24 cellular contexts compared by ENCODE assay signal in genomic region chr13:30333601-30334000, GRCh38. TPM values are rescaled to one million over a fixed set of nuclear protein-coding genes. Genes with fewer than 3 reads are reported as not detected.
DNase-seq lines count a peak whose midpoint lies in the region; ATAC-seq, FAIRE-seq and TF ChIP-seq lines count a peak whose summit lies in the region.
"Had no signal": no experiment of that assay in that cellular context is flagged by ENCODE, and none has a peak within 500 bp of the region (broad histone marks: within the 10 kb centered on the region; RNA-seq: fewer than 3 reads in every experiment).

No MANE protein-coding gene starts in this region.

- no peak for ATAC-seq in GM19463 (IDR thresholded peaks at IDR 0.05; ENCODE audit: unreplicated experiment)
- ATAC-seq in HG03565 (IDR thresholded peaks at IDR 0.05; ENCODE audit: unreplicated experiment): no peak
- ATAC-seq: HCT116, HepG2, Panc1, SK-N-SH treated with all-trans-retinoic acid at 6 μM for 48 hours had no signal

- BruUV-seq in endothelial cell of umbilical vein (replicated peaks; lab: Mats Ljungman, UMichigan): no TSS peak

- no peak overlapping the region for H3K4me3 ChIP-seq in endothelial cell of umbilical vein (replicated peaks in 1 of 3; ENCODE audit: insufficient read depth in 1 of 3, low read depth in 1 of 3, low read length in 3 of 3)
- H3K4me3 ChIP-seq in uterus: no peak overlapping the region

- H3K36me3 ChIP-seq in endothelial cell of umbilical vein (ENCODE audit: control insufficient read depth in 2 of 2, extremely low read depth in 1 of 2, insufficient read depth in 2 of 2, low read length in 2 of 2) (no peaks in the 10 kb centered on the region), uterus (no peaks in the 10 kb centered on the region)

- intact Hi-C loops in endothelial cell of umbilical vein (cut with micrococcal nuclease) (no loop called here), uterus (cut with DNase I; ENCODE audit: low total_unique reads) (no loop called here)

- no peaks in the 10 kb centered on the region for H3K9me1 ChIP-seq in endothelial cell of umbilical vein (replicated peaks; ENCODE audit: control insufficient read depth, extremely low read depth, insufficient read depth, low read length)

- H3K27ac ChIP-seq in endothelial cell of umbilical vein (ENCODE audit: insufficient read depth, low read depth, low read length): no peak overlapping the region
- H3K27ac ChIP-seq in uterus: peak overlapping the region; percentile 53 to 58
- H3K27ac ChIP-seq: HL-60 had no signal

- H4K20me1 ChIP-seq in endothelial cell of umbilical vein (replicated peaks; ENCODE audit: control insufficient read depth, extremely low read depth, insufficient read depth, low read length): no peaks in the 10 kb centered on the region

- no peak overlapping the region for H3K9ac ChIP-seq in endothelial cell of umbilical vein (replicated peaks; ENCODE audit: extremely low read depth, insufficient read depth, low read length)

- TF ChIP-seq CTCF in endothelial cell of umbilical vein (IDR thresholded peaks at IDR 0.05; ENCODE audit: extremely low read depth in 1 of 2, insufficient read depth in 1 of 2, low read depth in 1 of 2, low read length in 2 of 2): no peak
- TF ChIP-seq CTCF in uterus (IDR thresholded peaks at IDR 0.05): no peak

- no peaks in the 10 kb centered on the region for H3K79me2 ChIP-seq in endothelial cell of umbilical vein (ENCODE audit: control insufficient read depth, insufficient read depth, low read length)

- dilution Hi-C loops in endothelial cell of umbilical vein (cut with MboI; ENCODE audit: extremely low pct_ligation_motif_present, low sequenced_read_pairs): loop anchor here (25.0 kb wide), 1 partner anchor 196 kb away; no protein-coding TSS in a partner anchor

- peak; percentile 21 for FAIRE-seq in endothelial cell of umbilical vein (lab: Jason Lieb, UNC)
- FAIRE-seq: D721Med, H1, HepG2 had no signal

- H3K4me1 ChIP-seq in endothelial cell of umbilical vein (ENCODE audit: control insufficient read depth, extremely low read depth, insufficient read depth, low read length): no peaks in the 10 kb centered on the region
- H3K4me1 ChIP-seq in uterus: peaks cover 0 to 18% of the 10 kb centered on the region in 2 donors

- CTCF ChIA-PET in endothelial cell of umbilical vein (lab: Charles Lee): interaction anchor here (1.0 to 1.7 kb wide), 2 partner anchors 76 to 201 kb away, joined by 4 to 17 read pairs; no protein-coding TSS in a partner anchor

- TF ChIP-seq POLR2A in endothelial cell of umbilical vein (IDR thresholded peaks at IDR 0.05; ENCODE audit: low read depth, low read length) (no peak), uterus (IDR thresholded peaks at IDR 0.05) (no peak)

- H2AFZ ChIP-seq in endothelial cell of umbilical vein (ENCODE audit: low read depth, low read length): no peak overlapping the region

- DNase-seq in NCI-H748 (lab: John Stamatoyannopoulos, UW; ENCODE audit: unreplicated experiment) (peak; percentile 47), NCI-H748 treated with DMSO at 0.1 percent for 48 hours (lab: John Stamatoyannopoulos, UW) (no peak), NCI-H69 (lab: John Stamatoyannopoulos, UW) (peak; percentile 64), endothelial cell of umbilical vein (ENCODE audit: low read depth, low spot score) (no peak), uterus (no peak)
- DNase-seq in central memory CD4-positive, alpha-beta T cell: no peak
- DNase-seq: 8988T; DMS53; EL; GF-D8; KBM-7; NCI-H1105; NCI-H2029 treated with DMSO at 0.1 percent for 48 hours; NCI-H446; NK-92 treated with Interleukin-12 subunit alpha and Interleukin-12 subunit beta, amount 100 ng/mL, for 24 hours had no signal

- no peak overlapping the region for H3K4me2 ChIP-seq in endothelial cell of umbilical vein (ENCODE audit: insufficient read depth, low read length)

- H3K27me3 ChIP-seq in endothelial cell of umbilical vein (ENCODE audit: control insufficient read depth in 2 of 2, insufficient read depth in 2 of 2, low read length in 2 of 2) (peaks cover 0 to 2% of the 10 kb centered on the region in 2 experiments), uterus (no peaks in the 10 kb centered on the region)

- H3K9me3 ChIP-seq in endothelial cell of umbilical vein (replicated peaks; ENCODE audit: control insufficient read depth, insufficient read depth, low read length) (no peaks in the 10 kb centered on the region), uterus (no peaks in the 10 kb centered on the region)

- POLR2A ChIA-PET in endothelial cell of umbilical vein (lab: Charles Lee): interaction anchor here (0.9 kb wide), 1 partner anchor 26 kb away, joined by 9 read pairs; the partner anchor contains the start of gene KATNAL1

TF ChIP-seq in endothelial cell of umbilical vein, 7 proteins besides CTCF, POLR2A, EP300 and RAD21:
- TF ChIP-seq EZH2 (IDR thresholded peaks at IDR 0.05; ENCODE audit: borderline replicate concordance, low read depth, low read length, severe bottlenecking) (no peak), MYC (IDR thresholded peaks at IDR 0.05; ENCODE audit: low read depth, low read length) (no peak), JUN (IDR thresholded peaks at IDR 0.05; ENCODE audit: borderline replicate concordance, insufficient read depth, insufficient read length, low read depth) (no peak), POLR2AphosphoS5 (IDR thresholded peaks at IDR 0.05; ENCODE audit: insufficient read depth, low read depth, low read length) (no peak), FOS (IDR thresholded peaks at IDR 0.05; ENCODE audit: borderline replicate concordance, insufficient read depth, low read length) (no peak), MAX (IDR thresholded peaks at IDR 0.05; ENCODE audit: insufficient read depth, insufficient read length) (no peak)

RNA-seq across cellular contexts. Expression of gene KATNAL1, which starts 26.2 kb away (rescaled TPM):
- total RNA-seq in endothelial cell of umbilical vein (43.1 and 49.2 TPM in 2 replicates), uterus (10 to 100 TPM; 24.1 to 65.3 (median 49.9) TPM)
- 6.9 and 7.2 TPM in 2 replicates for polyA plus RNA-seq in endothelial cell of umbilical vein
- 8.0 and 8.7 TPM in 2 replicates for polyA plus RNA-seq in endothelial cell of umbilical vein (2011; cell fraction: cytosol; rRNA removed)
- polyA plus RNA-seq in endothelial cell of umbilical vein (2011; cell fraction: nucleus; rRNA removed): 10.5 and 14.5 TPM in 2 replicates
- polyA plus RNA-seq in endothelial cell of umbilical vein (2012): 26.3 and 31.3 TPM in 2 replicates
- 17.0 and 20.2 TPM in 2 replicates for polyA minus RNA-seq in endothelial cell of umbilical vein
- polyA minus RNA-seq in endothelial cell of umbilical vein (2011; cell fraction: cytosol; rRNA and poly(A)+ RNA removed): 1.9 TPM
- polyA minus RNA-seq in endothelial cell of umbilical vein (2011; cell fraction: nucleus; rRNA and poly(A)+ RNA removed): 35.3 and 45.9 TPM in 2 replicates

Comparison
In these comparisons a context has a peak if more than half of its experiments do, and no peak if none do; other contexts are left out.
1. DNase-seq: peak in NCI-H748 (single experiment) and NCI-H69 (single experiment); none in NCI-H748 treated with DMSO at 0.1 percent for 48 hours (single experiment), endothelial cell of umbilical vein (single experiment), uterus (0 of 2) and central memory CD4-positive, alpha-beta T cell (single experiment).